7 cellular contexts compared by ENCODE assay signal in genomic region chr12:45234134-45234865, GRCh38. TPM values are rescaled to one million over a fixed set of nuclear protein-coding genes. Genes with fewer than 3 reads are reported as not detected.
DNase-seq lines count a peak whose midpoint lies in the region; ATAC-seq, FAIRE-seq and TF ChIP-seq lines count a peak whose summit lies in the region.

No MANE protein-coding gene starts in this region.

- H3K27me3 Mint-ChIP-seq in stimulated activated naive CD8-positive, alpha-beta T cell treated with anti-CD3 and anti-CD28 coated beads, Interleukin-15, amount 100 ng/mL, for 72 hours: no peaks in the 10 kb centered on the region

- peaks cover 7% of the 10 kb centered on the region; the same call in 2 of the 3 replicates for H3K36me3 ChIP-seq in K562 (ENCODE audit: control insufficient read depth, insufficient read depth, low read length)

- peak overlapping the region in 1 of 2 experiments; percentile 48; a peak in 2 of 4 replicates for H3K9ac ChIP-seq in K562 (ENCODE audit: insufficient read depth in 1 of 2, low read depth in 2 of 2, low read length in 2 of 2)

- DNase-seq in KBM-7 (peak; percentile 35), K562 (ENCODE audit: extremely low read depth in 1 of 4, low spot score in 3 of 4) (peak; percentile 42 to 75 (median 60)), iPS-NIHi7 (ENCODE audit: extremely low spot score) (peak; percentile 77), pons (ENCODE audit: low spot score) (no peak), SKM-1 (lab: John Stamatoyannopoulos, UW; ENCODE audit: unreplicated experiment) (no peak)
- no peak for DNase-seq in stimulated activated naive CD8-positive, alpha-beta T cell treated with anti-CD3 and anti-CD28 coated beads, Interleukin-15, amount 100 ng/mL, for 72 hours

- in situ Hi-C loops in KBM-7 (cut with MboI; ENCODE audit: low pct_unique_long_range_greater_than_20kb, low sequenced_read_pairs) (no loop called here), K562 (cut with MboI) (no loop called here)

- H3K4me1 ChIP-seq in K562 (replicated peaks in 1 of 2; ENCODE audit: control insufficient read depth in 2 of 2, insufficient read depth in 2 of 2, low read length in 2 of 2): peaks cover 0 to 47% of the 10 kb centered on the region in 2 experiments; a peak in 4 of 5 replicates

- ATAC-seq in GM18907 (IDR thresholded peaks at IDR 0.05; ENCODE audit: unreplicated experiment): peak; percentile 38
- ATAC-seq in K562: peak; percentile 86
- ATAC-seq in stimulated activated naive CD8-positive, alpha-beta T cell treated with anti-CD3 and anti-CD28 coated beads, Interleukin-15, amount 100 ng/mL, for 72 hours: peak; percentile 71

- peak overlapping the region; percentile 3 to 49 for H3K4me3 Mint-ChIP-seq in stimulated activated naive CD8-positive, alpha-beta T cell treated with anti-CD3 and anti-CD28 coated beads, Interleukin-15, amount 100 ng/mL, for 72 hours

- WGBS in K562 (ENCODE audit: insufficient coverage, low coverage, missing lambda C conversion rate): 4% methylated on average over 4 of the region's 4 CpGs

- BruUV-seq in K562 (replicated peaks; lab: Mats Ljungman, UMichigan): no TSS peak

- H3K9me3 ChIP-seq in K562 (replicated peaks; ENCODE audit: control insufficient read depth, insufficient read depth, low read depth, low read length): no peaks in the 10 kb centered on the region

- FAIRE-seq in K562 (lab: Jason Lieb, UNC): peak; percentile 86

- POLR2A ChIA-PET in K562 (lab: Yijun Ruan, JAX): interaction anchor here (1.6 kb wide), 1 partner anchor 10 kb away, joined by 6 read pairs; no protein-coding TSS in a partner anchor

- CTCF ChIA-PET in K562 (lab: Yijun Ruan, JAX; ENCODE audit: low intra/inter-chr PET ratio): no interaction called here

- no peak for TF ChIP-seq POLR2A in K562 (conservative IDR thresholded peaks at IDR 0.05)

- intact Hi-C loops in K562 (cut with micrococcal nuclease): no loop called here

- H3K9me1 ChIP-seq in K562 (ENCODE audit: control insufficient read depth, insufficient read depth, low read length): no peaks in the 10 kb centered on the region

- no peaks in the 10 kb centered on the region for H4K20me1 ChIP-seq in K562 (replicated peaks; ENCODE audit: control insufficient read depth, insufficient read depth, low read length)

- H3K4me2 ChIP-seq in K562 (ENCODE audit: insufficient read depth, low read length): peak overlapping the region; percentile 50

- H3K27ac Mint-ChIP-seq in stimulated activated naive CD8-positive, alpha-beta T cell treated with anti-CD3 and anti-CD28 coated beads, Interleukin-15, amount 100 ng/mL, for 72 hours: peak overlapping the region in 1 of 2 donors; percentile 67

- H3K27ac ChIP-seq in K562 (ENCODE audit: extremely low read depth, low read depth, low read length): peak overlapping the region; percentile 80

- H3K79me2 ChIP-seq in K562 (ENCODE audit: control insufficient read depth, insufficient read depth, low read length): peaks cover 34% of the 10 kb centered on the region

- no peak overlapping the region for H3K4me3 ChIP-seq in K562

- H3K4me1 Mint-ChIP-seq in stimulated activated naive CD8-positive, alpha-beta T cell treated with anti-CD3 and anti-CD28 coated beads, Interleukin-15, amount 100 ng/mL, for 72 hours: peaks cover 52% of the 10 kb centered on the region

- no peak for TF ChIP-seq RAD21 in K562 (CRISPR knock-in tag; conservative IDR thresholded peaks at IDR 0.05 in 1 of 2, IDR thresholded peaks at IDR 0.05 in 1 of 2)

- H3K27me3 ChIP-seq in K562 (ENCODE audit: control insufficient read depth in 2 of 2, insufficient read depth in 2 of 2, low read length in 2 of 2): no peaks in the 10 kb centered on the region

- no peaks in the 10 kb centered on the region for H3K9me3 Mint-ChIP-seq in stimulated activated naive CD8-positive, alpha-beta T cell treated with anti-CD3 and anti-CD28 coated beads, Interleukin-15, amount 100 ng/mL, for 72 hours

- TF ChIP-seq EP300 in K562 (IDR thresholded peaks at IDR 0.05; ENCODE audit: low read length): no peak

- H2AFZ ChIP-seq in K562 (ENCODE audit: low read depth, low read length): peak overlapping the region; percentile 18

- TF ChIP-seq CTCF in K562 (IDR thresholded peaks at IDR 0.05 in 2 of 3, conservative IDR thresholded peaks at IDR 0.05 in 1 of 3; ENCODE audit: insufficient read depth in 2 of 3, low read depth in 1 of 3, low read length in 3 of 3): no peak

TF ChIP-seq in K562, 482 proteins besides CTCF, POLR2A, EP300 and RAD21 (continues in another document):
- TF ChIP-seq AFF4 (CRISPR knock-in tag; IDR thresholded peaks at IDR 0.05) (no peak), RBM22 (IDR thresholded peaks at IDR 0.05; ENCODE audit: low read depth, low read length, poor library complexity, severe bottlenecking) (no peak), TCF7 (IDR thresholded peaks at IDR 0.05; ENCODE audit: borderline replicate concordance) (no peak), CLOCK (CRISPR knock-in tag; IDR thresholded peaks at IDR 0.05; ENCODE audit: borderline replicate concordance) (no peak)

RNA-seq across cellular contexts. Expression of gene ANO6, which starts 18.4 kb away (rescaled TPM):
- total RNA-seq in K562 (2011; cell fraction: chromatin; rRNA removed; ENCODE audit: low replicate concordance): 21.5 and 44.0 TPM in 2 replicates
- 16.0 and 17.0 TPM in 2 replicates for total RNA-seq in K562 (2011; cell fraction: nucleolus; rRNA removed)
- total RNA-seq in K562 (2011; cell fraction: nucleoplasm; rRNA removed): 30.9 and 54.3 TPM in 2 replicates
- total RNA-seq in K562 (2014; rRNA removed) (13.1 and 17.0 TPM in 2 replicates), K562 (2014; rRNA removed; fragmentation: Illumina TruSeq; extraction: Trizol) (23.8 and 25.6 TPM in 2 replicates), K562 (2015; rRNA removed; fragmentation: Illumina TruSeq; extraction: Trizol) (23.1 and 24.7 TPM in 2 replicates), K562 (2021) (19.0 and 20.3 TPM in 2 replicates)
- polyA plus RNA-seq in K562 (2011; rRNA removed) (19.3 and 23.4 TPM in 2 replicates), K562 (2014; fragmentation: Illumina TruSeq; extraction: Trizol) (17.2 and 21.1 TPM in 2 replicates), K562 (2014; fragmentation: Nextera tagmentation; extraction: Ambion mirVana) (1 to 10 TPM; 3.5 to 5.6 TPM), K562 (2014; rRNA removed) (10.4 and 14.0 TPM in 2 replicates)
- polyA plus RNA-seq in K562 (2011; cell fraction: cytosol; rRNA removed): 8.7 and 16.6 TPM in 2 replicates
- 13.9 and 18.2 TPM in 2 replicates for polyA plus RNA-seq in K562 (2011; cell fraction: nucleus; rRNA removed)
- 14.9 and 22.1 TPM in 2 replicates for polyA plus RNA-seq in K562 (2012)
- 43.1 and 45.6 TPM in 2 replicates for polyA minus RNA-seq in K562 (2011; rRNA and poly(A)+ RNA removed)
- polyA minus RNA-seq in K562 (2011; cell fraction: cytosol; rRNA and poly(A)+ RNA removed): 13.6 and 18.3 TPM in 2 replicates
- 19.4 and 34.4 TPM in 2 replicates for polyA minus RNA-seq in K562 (2011; cell fraction: nucleus; rRNA and poly(A)+ RNA removed)

Comparison
In these comparisons a context has a peak if more than half of its experiments do, and no peak if none do; other contexts are left out.
1. DNase-seq: peak in KBM-7 (single experiment), K562 (4 of 4) and iPS-NIHi7 (single experiment); none in stimulated activated naive CD8-positive, alpha-beta T cell treated with anti-CD3 and anti-CD28 coated beads, Interleukin-15, amount 100 ng/mL, for 72 hours (0 of 2), pons (single experiment) and SKM-1 (single experiment).
2. Peak in every context shown above with its lines, with median percentiles within 50 percentile points of each other: ATAC-seq.